In genomic region chr3:61606196-61606595, GRCh38 we compare ENCODE assay signal across 8 cellular contexts. TPM values are rescaled to one million over a fixed set of nuclear protein-coding genes. Genes with fewer than 3 reads are reported as not detected.
"Had no signal": no experiment of that assay in that cellular context is flagged by ENCODE, and none has a peak within 500 bp of the region (broad histone marks: within the 10 kb centered on the region; RNA-seq: fewer than 3 reads in every experiment).

No MANE protein-coding gene starts in this region.

- H3K27me3 Mint-ChIP-seq: IgD-negative memory B cell had no signal

- H3K36me3 Mint-ChIP-seq: IgD-negative memory B cell had no signal

- H3K4me3 Mint-ChIP-seq: IgD-negative memory B cell had no signal

- DNase-seq: IMR-90, KBM-7, KG1 had no signal

- H3K4me1 Mint-ChIP-seq: IgD-negative memory B cell had no signal

- H3K27ac Mint-ChIP-seq: IgD-negative memory B cell had no signal

- ATAC-seq: HepG2, K562 had no signal

- H3K27ac ChIP-seq: HL-60 had no signal

- H3K4me3 ChIP-seq: K562 had no signal

RNA-seq across cellular contexts. Expression of gene PTPRG, which starts 44.8 kb away (rescaled TPM):
- total RNA-seq: HT-29 had no signal
- polyA plus RNA-seq: K562 had no signal
